Comparison of ENCODE assay signal across 8 cellular contexts in the genomic region with DNA sequence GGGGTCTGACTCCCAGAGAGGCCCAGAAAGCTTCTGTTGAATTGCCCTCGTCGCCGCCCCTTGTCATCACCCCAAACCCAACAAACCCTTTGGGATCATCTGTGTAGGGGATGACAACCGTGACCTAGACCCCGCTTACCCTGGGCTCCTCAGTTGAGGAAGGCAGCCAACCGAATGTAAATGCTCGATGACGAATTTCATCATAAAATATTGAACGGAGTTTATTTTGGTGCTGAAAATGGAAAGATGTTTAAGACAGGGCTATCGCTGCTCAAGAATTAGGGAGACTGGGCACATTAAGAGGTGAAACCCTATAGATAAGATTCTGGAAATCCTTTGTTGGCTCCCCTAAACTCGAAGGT. TPM values are rescaled to one million over a fixed set of nuclear protein-coding genes. Genes with fewer than 3 reads are reported as not detected.
A peak's percentile ranks its signal among the peaks of the same experiment; 100 is the strongest.
DNase-seq lines count a peak whose midpoint lies in the region; ATAC-seq, FAIRE-seq and TF ChIP-seq lines count a peak whose summit lies in the region.

No MANE protein-coding gene starts in this region.

- H4K20me1 ChIP-seq in BLaER1 treated with 17β-estradiol and CSF1 and Interleukin-3, amounts not matched to agents 10 nM and 100 nM = peaks cover 0 to 20% (median 0%) of the 10 kb centered on the region in 11 experiments; a peak in 8 of 22 replicates
- no peaks in the 10 kb centered on the region for H4K20me1 ChIP-seq in MM.1S (ENCODE audit: insufficient read depth, low read length)
- no peaks in the 10 kb centered on the region for H4K20me1 ChIP-seq in neural cell (ENCODE audit: insufficient read depth)

- TF ChIP-seq EP300 in neural cell (conservative IDR thresholded peaks at IDR 0.05; ENCODE audit: poor library complexity, severe bottlenecking) = no peak

- H3K36me3 ChIP-seq in BLaER1 treated with 17β-estradiol and CSF1 and Interleukin-3, amounts not matched to agents 10 nM and 100 nM = peaks cover 16 to 33% (median 24%) of the 10 kb centered on the region in 11 experiments
- no peaks in the 10 kb centered on the region for H3K36me3 ChIP-seq in MM.1S (replicated peaks; ENCODE audit: insufficient read depth, low read length)
- no peaks in the 10 kb centered on the region for H3K36me3 ChIP-seq in endocrine pancreas (ENCODE audit: control insufficient read depth, insufficient read depth, low read length)
- H3K36me3 ChIP-seq in neural cell (ENCODE audit: insufficient read depth, low read length) = no peaks in the 10 kb centered on the region

- H3K9me2 ChIP-seq in MM.1S (replicated peaks; ENCODE audit: insufficient read depth, low read length) = no peaks in the 10 kb centered on the region
- no peaks in the 10 kb centered on the region for H3K9me2 ChIP-seq in neural cell (ENCODE audit: insufficient read depth, low read length)

- H3K4me2 ChIP-seq in BLaER1 treated with 17β-estradiol and CSF1 and Interleukin-3, amounts not matched to agents 10 nM and 100 nM = peak overlapping the region; percentile 73 to 90 (median 81)
- H3K4me2 ChIP-seq in MM.1S (ENCODE audit: low read depth, low read length) (peak overlapping the region; percentile 83), neural cell (ENCODE audit: low read length) (peak overlapping the region; percentile 71)

- peak; percentile 27 for ATAC-seq in GM21526 (IDR thresholded peaks at IDR 0.05; ENCODE audit: low FRiP score, unreplicated experiment)

- DNase-seq in MM.1S = no peak
- no peak for DNase-seq in T1000 (lab: John Stamatoyannopoulos, UW)
- DNase-seq in HTR-8/SVneo (ENCODE audit: insufficient read length, low spot score) = no peak
- DNase-seq in SHP77 treated with DMSO at 0.1 percent for 48 hours (lab: John Stamatoyannopoulos, UW) = no peak

- H3K9ac ChIP-seq in BLaER1 treated with 17β-estradiol and CSF1 and Interleukin-3, amounts not matched to agents 10 nM and 100 nM = peak overlapping the region; percentile 89 to 99 (median 94)
- peak overlapping the region; percentile 72 for H3K9ac ChIP-seq in MM.1S (ENCODE audit: low read length)
- peak overlapping the region; percentile 62 for H3K9ac ChIP-seq in endocrine pancreas (ENCODE audit: control insufficient read depth, insufficient read depth, low read length)
- H3K9ac ChIP-seq in neural cell (ENCODE audit: low read length) = peak overlapping the region; percentile 84

- no peaks in the 10 kb centered on the region for H3K9me3 ChIP-seq in BLaER1 treated with 17β-estradiol and CSF1 and Interleukin-3, amounts not matched to agents 10 nM and 100 nM (replicated peaks in 1 of 11)
- H3K9me3 ChIP-seq in MM.1S (replicated peaks; ENCODE audit: insufficient read depth, low read length) (no peaks in the 10 kb centered on the region), endocrine pancreas (ENCODE audit: control insufficient read depth, low read length) (no peaks in the 10 kb centered on the region), neural cell (ENCODE audit: low read length) (no peaks in the 10 kb centered on the region)

- no peaks in the 10 kb centered on the region for H3K27me3 ChIP-seq in BLaER1 treated with 17β-estradiol and CSF1 and Interleukin-3, amounts not matched to agents 10 nM and 100 nM
- H3K27me3 ChIP-seq in MM.1S (replicated peaks; ENCODE audit: insufficient read depth, low read length) (no peaks in the 10 kb centered on the region), endocrine pancreas (ENCODE audit: control insufficient read depth, insufficient read depth, low read length) (no peaks in the 10 kb centered on the region), neural cell (ENCODE audit: insufficient read depth, low read depth, low read length) (no peaks in the 10 kb centered on the region)

- TF ChIP-seq RAD21 in neural cell (conservative IDR thresholded peaks at IDR 0.05) = no peak

- H3K79me2 ChIP-seq in MM.1S (ENCODE audit: low read length) = peaks cover 19% of the 10 kb centered on the region
- peaks cover 24% of the 10 kb centered on the region for H3K79me2 ChIP-seq in neural cell (replicated peaks; ENCODE audit: insufficient read depth, low read length)

- TF ChIP-seq CTCF in MM.1S (IDR thresholded peaks at IDR 0.05; ENCODE audit: low read length) = no peak
- no peak for TF ChIP-seq CTCF in neural cell (IDR thresholded peaks at IDR 0.05; ENCODE audit: poor library complexity, severe bottlenecking)

- peaks cover 14 to 23% (median 19%) of the 10 kb centered on the region in 10 experiments for H3K4me1 ChIP-seq in BLaER1 treated with 17β-estradiol and CSF1 and Interleukin-3, amounts not matched to agents 10 nM and 100 nM
- H3K4me1 ChIP-seq in MM.1S (ENCODE audit: low read length) = peaks cover 5% of the 10 kb centered on the region; the same call in 1 of the 2 replicates
- H3K4me1 ChIP-seq in endocrine pancreas (ENCODE audit: control insufficient read depth, insufficient read depth, low read length) = peaks cover 6% of the 10 kb centered on the region

- H3F3A ChIP-seq in MM.1S (ENCODE audit: insufficient read depth, low read length) (0 out of 2 replicates have a peak, but pooled peaks cover 4% of the 10 kb centered on the region), neural cell (ENCODE audit: insufficient read depth, low read length, poor library complexity, severe bottlenecking) (no peaks in the 10 kb centered on the region)

- H2AFZ ChIP-seq in MM.1S (ENCODE audit: low read length) (peak overlapping the region; percentile 69), neural cell (ENCODE audit: low read depth, low read length) (peak overlapping the region; percentile 37)

- FAIRE-seq in HTR-8/SVneo (lab: Jason Lieb, UNC) = no peak

- H3K27ac ChIP-seq in BLaER1 treated with 17β-estradiol and CSF1 and Interleukin-3, amounts not matched to agents 10 nM and 100 nM = peak overlapping the region; percentile 87 to 99 (median 93)
- H3K27ac ChIP-seq in MM.1S (ENCODE audit: low read length) (peak overlapping the region; percentile 68; the same call in 1 of the 2 replicates), neural cell (ENCODE audit: low read length) (peak overlapping the region; percentile 82)

- H3K4me3 ChIP-seq in BLaER1 treated with 17β-estradiol and CSF1 and Interleukin-3, amounts not matched to agents 10 nM and 100 nM = peak overlapping the region; percentile 77 to 91 (median 80)
- H3K4me3 ChIP-seq in MM.1S (ENCODE audit: low read length) (peak overlapping the region; percentile 83), endocrine pancreas (ENCODE audit: control insufficient read depth, insufficient read depth, low read length) (peak overlapping the region; percentile 98), neural cell (ENCODE audit: low read length) (peak overlapping the region; percentile 69)

TF ChIP-seq in neural cell, 6 proteins besides CTCF, POLR2A, EP300 and RAD21:
- TF ChIP-seq EZH2 (IDR thresholded peaks at IDR 0.05; ENCODE audit: borderline replicate concordance, insufficient read depth, low read length, poor library complexity, severe bottlenecking) = no peak
- no peak for TF ChIP-seq POLR2AphosphoS5 (IDR thresholded peaks at IDR 0.05)
- TF ChIP-seq SMC3 (conservative IDR thresholded peaks at IDR 0.05; ENCODE audit: poor library complexity) = peak; percentile 6
- peak; percentile 48 for TF ChIP-seq TAF1 (IDR thresholded peaks at IDR 0.05; ENCODE audit: low read depth)
- TF ChIP-seq, protein P1, sequence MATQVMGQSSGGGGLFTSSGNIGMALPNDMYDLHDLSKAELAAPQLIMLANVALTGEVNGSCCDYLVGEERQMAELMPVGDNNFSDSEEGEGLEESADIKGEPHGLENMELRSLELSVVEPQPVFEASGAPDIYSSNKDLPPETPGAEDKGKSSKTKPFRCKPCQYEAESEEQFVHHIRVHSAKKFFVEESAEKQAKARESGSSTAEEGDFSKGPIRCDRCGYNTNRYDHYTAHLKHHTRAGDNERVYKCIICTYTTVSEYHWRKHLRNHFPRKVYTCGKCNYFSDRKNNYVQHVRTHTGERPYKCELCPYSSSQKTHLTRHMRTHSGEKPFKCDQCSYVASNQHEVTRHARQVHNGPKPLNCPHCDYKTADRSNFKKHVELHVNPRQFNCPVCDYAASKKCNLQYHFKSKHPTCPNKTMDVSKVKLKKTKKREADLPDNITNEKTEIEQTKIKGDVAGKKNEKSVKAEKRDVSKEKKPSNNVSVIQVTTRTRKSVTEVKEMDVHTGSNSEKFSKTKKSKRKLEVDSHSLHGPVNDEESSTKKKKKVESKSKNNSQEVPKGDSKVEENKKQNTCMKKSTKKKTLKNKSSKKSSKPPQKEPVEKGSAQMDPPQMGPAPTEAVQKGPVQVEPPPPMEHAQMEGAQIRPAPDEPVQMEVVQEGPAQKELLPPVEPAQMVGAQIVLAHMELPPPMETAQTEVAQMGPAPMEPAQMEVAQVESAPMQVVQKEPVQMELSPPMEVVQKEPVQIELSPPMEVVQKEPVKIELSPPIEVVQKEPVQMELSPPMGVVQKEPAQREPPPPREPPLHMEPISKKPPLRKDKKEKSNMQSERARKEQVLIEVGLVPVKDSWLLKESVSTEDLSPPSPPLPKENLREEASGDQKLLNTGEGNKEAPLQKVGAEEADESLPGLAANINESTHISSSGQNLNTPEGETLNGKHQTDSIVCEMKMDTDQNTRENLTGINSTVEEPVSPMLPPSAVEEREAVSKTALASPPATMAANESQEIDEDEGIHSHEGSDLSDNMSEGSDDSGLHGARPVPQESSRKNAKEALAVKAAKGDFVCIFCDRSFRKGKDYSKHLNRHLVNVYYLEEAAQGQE (IDR thresholded peaks at IDR 0.05; ENCODE audit: borderline replicate concordance) = peak; percentile 69

RNA-seq across cellular contexts. Expression of a gene that starts 0.5 kb away (rescaled TPM):
- polyA plus RNA-seq in neural cell = 281 and 401 TPM in 2 replicates
- polyA minus RNA-seq in neural cell = 111 and 121 TPM in 2 replicates

RNA-seq across cellular contexts. Expression of a gene that starts 44.2 kb away (rescaled TPM):
- 155 and 198 TPM in 2 replicates for polyA plus RNA-seq in neural cell
- polyA minus RNA-seq in neural cell = 65.5 and 67.9 TPM in 2 replicates

RNA-seq across cellular contexts. Expression of a gene that starts 48.4 kb away (rescaled TPM):
- 14.1 and 14.3 TPM in 2 replicates for polyA plus RNA-seq in neural cell
- 81.3 and 103 TPM in 2 replicates for polyA minus RNA-seq in neural cell
